Comparison of ENCODE assay signal across 13 cellular contexts in genomic region chr3:7800006-7800780, GRCh38.
A peak's percentile ranks its signal among the peaks of the same experiment; 100 is the strongest.
DNase-seq lines count a peak whose midpoint lies in the region; ATAC-seq and TF ChIP-seq lines count a peak whose summit lies in the region.
"Had no signal": no experiment of that assay in that cellular context is flagged by ENCODE, and none has a peak within 500 bp of the region (broad histone marks: within the 10 kb centered on the region; RNA-seq: fewer than 3 reads in every experiment).

No MANE protein-coding gene starts in this region.

- H3K4me3 ChIP-seq in Panc1 (ENCODE audit: low read depth in 2 of 2, low read length in 2 of 2) (no peak overlapping the region), fibroblast of mammary gland (ENCODE audit: control insufficient read depth, low read depth, low read length) (no peak overlapping the region), body of pancreas (no peak overlapping the region), upper lobe of right lung (no peak overlapping the region), gastroesophageal sphincter (no peak overlapping the region)

- TF ChIP-seq POLR2A in body of pancreas (IDR thresholded peaks at IDR 0.05) = no peak
- no peak for TF ChIP-seq POLR2A in gastroesophageal sphincter (IDR thresholded peaks at IDR 0.05)

- no peak for TF ChIP-seq EP300 in gastroesophageal sphincter (IDR thresholded peaks at IDR 0.05)

- in situ Hi-C loops in Panc1 (cut with HindIII; ENCODE audit: low pct_unique_long_range_greater_than_20kb, low sequenced_read_pairs) = no loop called here

- H3K27ac ChIP-seq in Panc1 (ENCODE audit: low read length) (no peak overlapping the region), body of pancreas (no peak overlapping the region), upper lobe of right lung (no peak overlapping the region), gastroesophageal sphincter (no peak overlapping the region)

- H3K9me3 Mint-ChIP-seq in HFFc6 (peaks cover 46% of the 10 kb centered on the region), progenitor cell of endocrine pancreas (ENCODE audit: low read depth) (no peaks in the 10 kb centered on the region)
- H3K9me3 Mint-ChIP-seq: T-helper 1 cell treated with Interleukin-12 subunit alpha and Interleukin-12 subunit beta and Interleukin-4 antibody, amounts not matched to agents 30 μg/mL and 1 μg/mL, for 36 hours had no signal

- H3K4me3 Mint-ChIP-seq in HFFc6 = no peak overlapping the region
- H3K4me3 Mint-ChIP-seq in progenitor cell of endocrine pancreas (ENCODE audit: low read depth) = no peak overlapping the region
- H3K4me3 Mint-ChIP-seq: activated CD8-positive, alpha-beta T cell treated with anti-CD3 and anti-CD28 coated beads, Interleukin-2, amount 10 ng/mL, durations not matched to agents 7 days and 5 days; activated naive CD8-positive, alpha-beta T cell; T-helper 1 cell treated with Interleukin-12 subunit alpha and Interleukin-12 subunit beta and Interleukin-4 antibody, amounts not matched to agents 30 μg/mL and 1 μg/mL, for 36 hours had no signal

- CTCF ChIA-PET in Panc1 (lab: Charles Lee) = interaction anchor here (0.9 kb wide), 1 partner anchor 440 kb away, joined by 3 read pairs; no protein-coding TSS in a partner anchor

- H3K9me3 ChIP-seq in Panc1 (ENCODE audit: control insufficient read depth, insufficient read depth, low read depth, low read length) = no peaks in the 10 kb centered on the region
- H3K9me3 ChIP-seq in body of pancreas = no peaks in the 10 kb centered on the region
- no peaks in the 10 kb centered on the region for H3K9me3 ChIP-seq in upper lobe of right lung
- no peaks in the 10 kb centered on the region for H3K9me3 ChIP-seq in gastroesophageal sphincter

- intact Hi-C loops in Panc1 (cut with micrococcal nuclease; ENCODE audit: unreplicated experiment) (no loop called here), body of pancreas (cut with DNase I) (no loop called here), upper lobe of right lung (cut with DNase I) (no loop called here)

- POLR2A ChIA-PET in Panc1 (lab: Charles Lee) = no interaction called here

- no peak overlapping the region for H3K27ac Mint-ChIP-seq in HFFc6
- no peak overlapping the region for H3K27ac Mint-ChIP-seq in progenitor cell of endocrine pancreas
- H3K27ac Mint-ChIP-seq: activated CD8-positive, alpha-beta T cell treated with anti-CD3 and anti-CD28 coated beads, Interleukin-2, amount 10 ng/mL, durations not matched to agents 7 days and 5 days; activated naive CD8-positive, alpha-beta T cell; T-helper 1 cell treated with Interleukin-12 subunit alpha and Interleukin-12 subunit beta and Interleukin-4 antibody, amounts not matched to agents 30 μg/mL and 1 μg/mL, for 36 hours had no signal

- no peaks in the 10 kb centered on the region for H3K4me1 ChIP-seq in Panc1 (ENCODE audit: control insufficient read depth, insufficient read depth, low read length)
- no peaks in the 10 kb centered on the region for H3K4me1 ChIP-seq in body of pancreas
- peaks cover 5% of the 10 kb centered on the region for H3K4me1 ChIP-seq in upper lobe of right lung
- no peaks in the 10 kb centered on the region for H3K4me1 ChIP-seq in gastroesophageal sphincter

- H3K4me1 Mint-ChIP-seq in HFFc6 (ENCODE audit: low read depth) = no peaks in the 10 kb centered on the region
- H3K4me1 Mint-ChIP-seq in progenitor cell of endocrine pancreas (ENCODE audit: low read depth) = no peaks in the 10 kb centered on the region

- ATAC-seq in Panc1 (no peak), body of pancreas (no peak), upper lobe of right lung (no peak), GM19452 (IDR thresholded peaks at IDR 0.05; ENCODE audit: unreplicated experiment) (no peak), gastroesophageal sphincter (no peak)
- ATAC-seq: activated CD8-positive, alpha-beta T cell treated with anti-CD3 and anti-CD28 coated beads, Interleukin-2, amount 10 ng/mL, durations not matched to agents 7 days and 5 days; left cardiac atrium had no signal

- H3K27me3 ChIP-seq in Panc1 (ENCODE audit: control insufficient read depth, insufficient read depth, low read length) (no peaks in the 10 kb centered on the region), body of pancreas (no peaks in the 10 kb centered on the region), upper lobe of right lung (no peaks in the 10 kb centered on the region), gastroesophageal sphincter (no peaks in the 10 kb centered on the region)

- H3K36me3 ChIP-seq in Panc1 (ENCODE audit: control insufficient read depth, insufficient read depth, low read length) (no peaks in the 10 kb centered on the region), body of pancreas (replicated peaks in 1 of 2; ENCODE audit: insufficient read depth in 1 of 2, low read depth in 2 of 2) (no peaks in the 10 kb centered on the region), upper lobe of right lung (no peaks in the 10 kb centered on the region), gastroesophageal sphincter (no peaks in the 10 kb centered on the region)

- H3K36me3 Mint-ChIP-seq in HFFc6 (ENCODE audit: low read depth) (no peaks in the 10 kb centered on the region), progenitor cell of endocrine pancreas (ENCODE audit: insufficient read depth) (no peaks in the 10 kb centered on the region)
- H3K36me3 Mint-ChIP-seq: activated naive CD8-positive, alpha-beta T cell had no signal

- no TSS peak for BruUV-seq in Panc1 (replicated peaks; lab: Mats Ljungman, UMichigan)

- H3K27me3 Mint-ChIP-seq in HFFc6 (ENCODE audit: insufficient read depth) = no peaks in the 10 kb centered on the region
- H3K27me3 Mint-ChIP-seq in progenitor cell of endocrine pancreas = peaks cover 4% of the 10 kb centered on the region
- H3K27me3 Mint-ChIP-seq: activated naive CD8-positive, alpha-beta T cell had no signal

- TF ChIP-seq CTCF in HFFc6 (IDR thresholded peaks at IDR 0.05) (peak; percentile 30; the same call in 1 of the 2 replicates), Panc1 (IDR thresholded peaks at IDR 0.05) (peak; percentile 8; the same call in 1 of the 2 replicates), fibroblast of mammary gland (conservative IDR thresholded peaks at IDR 0.05; ENCODE audit: control insufficient read depth, insufficient read depth, low read depth, low read length) (no peak), progenitor cell of endocrine pancreas (IDR thresholded peaks at IDR 0.05; ENCODE audit: unreplicated experiment) (peak; percentile 28), body of pancreas (IDR thresholded peaks at IDR 0.05) (peak in 3 of 7 experiments; percentile 6 to 21 (median 10)), upper lobe of right lung (IDR thresholded peaks at IDR 0.05) (no peak), gastroesophageal sphincter (IDR thresholded peaks at IDR 0.05) (peak in 2 of 4 experiments; percentile 25 to 26)

- whole genome bisulfite sequencing in body of pancreas, 2 donors = 43% methylated on average over 4 of the region's 4 CpGs
- WGBS in gastroesophageal sphincter (ENCODE audit: low coverage in 1 of 2), 2 donors = 61% methylated on average over 4 of the region's 4 CpGs

- DNase-seq in HFFc6 = no peak
- no peak for DNase-seq in Panc1 (ENCODE audit: low read depth, low spot score)
- DNase-seq in fibroblast of mammary gland (ENCODE audit: low read depth) = peak; percentile 2
- no peak for DNase-seq in progenitor cell of endocrine pancreas (ENCODE audit: low spot score, unreplicated experiment)
- DNase-seq in body of pancreas = no peak
- DNase-seq in upper lobe of right lung = no peak
- DNase-seq: activated CD8-positive, alpha-beta T cell treated with anti-CD3 and anti-CD28 coated beads, Interleukin-2, amount 10 ng/mL, durations not matched to agents 7 days and 5 days; left cardiac atrium; NCI-H526 treated with DMSO at 0.1 percent for 48 hours had no signal

Comparison
In these comparisons a context has a peak if more than half of its experiments do, and no peak if none do; other contexts are left out.
1. CTCF ChIP-seq: peak in HFFc6 (single experiment), Panc1 (single experiment) and progenitor cell of endocrine pancreas (single experiment); none in fibroblast of mammary gland (single experiment) and upper lobe of right lung (single experiment).